In the genomic region with DNA sequence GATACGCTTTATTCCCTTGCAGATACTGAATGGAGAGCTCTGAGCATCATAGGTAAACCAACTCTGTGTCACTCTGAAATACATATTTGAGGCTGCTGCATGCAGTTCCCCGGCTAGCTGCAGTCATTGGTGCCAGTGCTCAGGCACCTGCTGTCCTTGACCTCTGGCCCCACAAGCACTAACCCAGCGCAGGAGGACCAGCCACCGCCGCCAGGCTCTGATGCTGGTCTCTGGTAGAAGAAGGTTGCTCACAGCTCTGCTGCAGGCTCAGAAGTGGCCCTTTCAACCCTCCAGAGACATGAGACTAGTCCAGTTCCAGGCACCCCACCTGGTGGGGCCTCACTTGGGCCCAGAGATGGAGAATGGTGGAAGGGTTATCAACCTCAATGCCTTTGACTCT, we compare ENCODE assay signal across 29 cellular contexts.
"Had no signal": no experiment of that assay in that cellular context is flagged by ENCODE, and none has a peak within 500 bp of the region (broad histone marks: within the 10 kb centered on the region; RNA-seq: fewer than 3 reads in every experiment).

No MANE protein-coding gene starts in this region.

- H3K9ac ChIP-seq: parathyroid adenoma had no signal

- H3K27me3 ChIP-seq: dorsolateral prefrontal cortex, gastroesophageal sphincter, heart right ventricle, left lung, right atrium auricular region, stomach, thyroid gland, vagina had no signal

- H3K27me3 Mint-ChIP-seq: natural killer cell treated with Interleukin-12 subunit alpha and Interleukin-12 subunit beta and Interleukin-15 and Interleukin-18, amount 100 ng/mL, for 72 hours had no signal

- H3K27ac ChIP-seq: dorsolateral prefrontal cortex, epithelial cell of prostate, gastroesophageal sphincter, heart right ventricle, left lung, parathyroid adenoma, prostate gland, right atrium auricular region, stomach, thyroid gland, vagina had no signal

- H3K36me3 ChIP-seq: gastroesophageal sphincter, heart right ventricle, left lung, prostate gland, right atrium auricular region, stomach, thyroid gland, vagina had no signal

- H3K4me1 Mint-ChIP-seq: naive B cell; neural crest cell; stimulated activated naive B cell treated with anti-CD40 and anti-IgM and Interleukin-4, amounts not matched to agents 10 μg/mL and 1 μg/mL and 100 μg/mL, for 72 hours had no signal

- H3K27ac Mint-ChIP-seq: mesothelial cell of epicardium; natural killer cell treated with Interleukin-12 subunit alpha and Interleukin-12 subunit beta and Interleukin-15 and Interleukin-18, amount 100 ng/mL, for 72 hours; stimulated activated naive B cell treated with anti-CD40 and anti-IgM and Interleukin-4, amounts not matched to agents 10 μg/mL and 1 μg/mL and 100 μg/mL, for 72 hours had no signal

- ATAC-seq: esophagus mucosa; gastroesophageal sphincter; heart right ventricle; left cardiac atrium; left lung; mucosa of descending colon; natural killer cell treated with Interleukin-12 subunit alpha and Interleukin-12 subunit beta and Interleukin-15 and Interleukin-18, amount 100 ng/mL, for 72 hours; sciatic nerve; stimulated activated naive B cell treated with anti-CD40 and anti-IgM and Interleukin-4, amounts not matched to agents 10 μg/mL and 1 μg/mL and 100 μg/mL, for 72 hours had no signal

- H3K4me1 ChIP-seq: gastroesophageal sphincter, left lung, parathyroid adenoma, prostate gland, right atrium auricular region, stomach, thyroid gland, vagina had no signal

- DNase-seq: dorsolateral prefrontal cortex; effector CD4-positive, alpha-beta T cell; foreskin fibroblast; glutamatergic neuron; heart right ventricle; hippocampal formation; left cardiac atrium; mesenchymal stem cell; mucosa of descending colon; naive B cell; stimulated activated CD4-positive, alpha-beta T cell treated with anti-CD3 and anti-CD28 coated beads, Interleukin-2, amount 100 ng/mL, for 24 hours; stimulated activated CD4-positive, alpha-beta T cell treated with anti-CD3 and anti-CD28 coated beads, Interleukin-4, amount 100 ng/mL, for 24 hours; stimulated activated naive B cell treated with anti-CD40 and anti-IgM and Interleukin-4, amounts not matched to agents 10 μg/mL and 1 μg/mL and 100 μg/mL, for 72 hours; stomach; thyroid gland; trophoblast cell had no signal

- H3K9me3 ChIP-seq: gastroesophageal sphincter, mucosa of descending colon, prostate gland, right atrium auricular region, stomach, thyroid gland, vagina had no signal

- H2AFZ ChIP-seq: parathyroid adenoma had no signal

- H3K4me3 ChIP-seq: dorsolateral prefrontal cortex, gastroesophageal sphincter, heart right ventricle, left lung, mucosa of descending colon, prostate gland, right atrium auricular region, smooth muscle cell, stomach, thyroid gland, vagina had no signal

- H3K9me3 Mint-ChIP-seq: neural crest cell had no signal

- H3K4me2 ChIP-seq: smooth muscle cell had no signal

- H3K4me3 Mint-ChIP-seq: mesothelial cell of epicardium; naive B cell; natural killer cell treated with Interleukin-12 subunit alpha and Interleukin-12 subunit beta and Interleukin-15 and Interleukin-18, amount 100 ng/mL, for 72 hours; neural crest cell; stimulated activated naive B cell treated with anti-CD40 and anti-IgM and Interleukin-4, amounts not matched to agents 10 μg/mL and 1 μg/mL and 100 μg/mL, for 72 hours had no signal
